In the genomic region with DNA sequence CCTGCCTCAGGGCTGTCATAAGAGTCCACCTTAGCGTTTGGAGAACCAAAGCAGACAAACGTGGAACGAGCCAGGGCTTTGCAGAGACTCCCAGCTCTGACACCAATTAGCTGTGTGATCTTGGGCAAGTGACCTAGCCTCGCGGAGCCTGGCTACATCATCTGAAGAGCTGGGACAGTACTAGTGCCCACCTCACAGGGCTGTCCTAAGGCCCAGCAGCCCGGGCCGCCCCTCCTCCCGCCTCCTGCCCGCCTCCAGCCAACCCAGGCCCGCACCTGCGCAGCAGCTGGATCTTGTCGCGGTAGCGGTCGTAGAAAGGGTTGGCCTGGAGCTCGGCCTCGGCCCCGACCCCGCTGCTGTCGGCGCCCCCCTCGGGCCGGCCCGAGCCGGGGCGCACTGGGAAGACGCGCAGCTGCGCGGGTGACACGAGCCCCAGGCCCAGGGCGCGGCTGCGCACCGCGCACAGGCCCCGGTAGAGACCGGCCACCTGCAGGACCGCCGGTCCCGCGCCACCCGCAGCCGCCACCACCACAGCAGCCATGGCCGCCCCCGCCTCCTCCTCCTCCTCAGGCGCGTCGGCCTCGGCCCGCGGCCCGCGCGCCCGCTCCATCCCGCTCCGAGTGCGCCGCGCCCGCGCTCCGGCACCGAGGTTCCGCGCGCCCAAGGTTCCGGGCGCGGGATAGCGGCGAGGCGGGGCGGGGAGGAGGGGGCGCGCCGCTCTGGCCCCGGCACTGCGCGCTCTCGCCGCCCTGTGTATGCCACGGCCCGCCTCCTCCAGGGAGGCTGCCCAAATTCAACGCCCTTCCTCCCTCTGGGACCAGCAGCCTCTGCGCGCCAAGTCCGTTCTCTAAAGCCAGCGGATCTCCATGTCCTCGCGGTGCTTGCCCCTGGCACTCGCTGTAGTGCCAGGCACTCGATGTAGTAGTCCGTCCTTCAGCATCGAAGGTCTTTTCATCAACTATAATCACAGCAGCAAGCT, we compare ENCODE assay signal across 8 cellular contexts. TPM values are rescaled to one million over a fixed set of nuclear protein-coding genes. Genes with fewer than 3 reads are reported as not detected.
A peak's percentile ranks its signal among the peaks of the same experiment; 100 is the strongest.
DNase-seq lines count a peak whose midpoint lies in the region; ATAC-seq and TF ChIP-seq lines count a peak whose summit lies in the region.

A gene with protein sequence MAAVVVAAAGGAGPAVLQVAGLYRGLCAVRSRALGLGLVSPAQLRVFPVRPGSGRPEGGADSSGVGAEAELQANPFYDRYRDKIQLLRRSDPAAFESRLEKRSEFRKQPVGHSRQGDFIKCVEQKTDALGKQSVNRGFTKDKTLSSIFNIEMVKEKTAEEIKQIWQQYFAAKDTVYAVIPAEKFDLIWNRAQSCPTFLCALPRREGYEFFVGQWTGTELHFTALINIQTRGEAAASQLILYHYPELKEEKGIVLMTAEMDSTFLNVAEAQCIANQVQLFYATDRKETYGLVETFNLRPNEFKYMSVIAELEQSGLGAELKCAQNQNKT (minus strand): TSS at position 583 of the 979 bp plus-strand sequence. CDS start 42 bp downstream, at position 541.

- peaks cover 15% of the 10 kb centered on the region for H3K4me1 ChIP-seq in rectal smooth muscle tissue (ENCODE audit: control insufficient read depth, insufficient read depth, low read length)

- intact Hi-C loops in T-helper 2 cell treated with Interferon-gamma antibody and Interleukin-4, amounts not matched to agents 100 ng/mL and 5 ng/mL, for 36 hours (cut with micrococcal nuclease), result loop anchor here (1.0 to 5.0 kb wide), 5 partner anchors 8 to 86 kb away; a partner anchor contains a TSS

- CTCF ChIA-PET in HEK293T (lab: Yijun Ruan, JAX), result no interaction called here

- H3K27ac ChIP-seq in rectal smooth muscle tissue (ENCODE audit: low read depth, low read length), result peak within 1 kb of the TSS; percentile 81

- no peaks in the 10 kb centered on the region for H3K27me3 ChIP-seq in rectal smooth muscle tissue (ENCODE audit: control insufficient read depth, insufficient read depth, low read length)

- H3K9ac ChIP-seq in rectal smooth muscle tissue (ENCODE audit: low read length), result peak within 1 kb of the TSS; percentile 66

- POLR2A ChIA-PET in HEK293T (lab: Yijun Ruan, JAX), result interaction anchor here (0.7 to 1.6 kb wide), 10 partner anchors 9 to 511 kb away, joined by 3 to 5 read pairs (median 4); a partner anchor contains a TSS

- H3K36me3 ChIP-seq in rectal smooth muscle tissue (ENCODE audit: control insufficient read depth, insufficient read depth, low read length), result peaks cover 5% of the 10 kb centered on the region

- no peak for ATAC-seq in GM18873 (IDR thresholded peaks at IDR 0.05; ENCODE audit: low FRiP score, unreplicated experiment)

- DNase-seq in HEK293T (ENCODE audit: extremely low spot score) (peak; percentile 89), NCI-H1092 (lab: John Stamatoyannopoulos, UW) (peak; percentile 62), anterior cingulate cortex (lab: John Stamatoyannopoulos, UW) (peak in 55 of 58 donors; percentile 10 to 87 (median 67)), hepatic stellate cell (ENCODE audit: low spot score) (peak; percentile 77)

- peak within 1 kb of the TSS; percentile 72 for H3K4me3 ChIP-seq in GM08714 (ENCODE audit: low read length)
- H3K4me3 ChIP-seq in rectal smooth muscle tissue (ENCODE audit: low read length), result peak within 1 kb of the TSS; percentile 88

TF ChIP-seq in HEK293T, 16 proteins besides CTCF, POLR2A, EP300 and RAD21:
- TF ChIP-seq BHLHE40 (IDR thresholded peaks at IDR 0.05; ENCODE audit: borderline replicate concordance) (no peak), ZNF384 (IDR thresholded peaks at IDR 0.05) (no peak), LEF1 (IDR thresholded peaks at IDR 0.05; ENCODE audit: borderline replicate concordance) (peak; percentile 80; the same call in 1 of the 2 replicates), SUZ12 (IDR thresholded peaks at IDR 0.05) (no peak), CTBP1 (IDR thresholded peaks at IDR 0.05; ENCODE audit: borderline replicate concordance) (no peak), FOXM1 (IDR thresholded peaks at IDR 0.05; ENCODE audit: borderline replicate concordance) (peak; percentile 78), ARNT (IDR thresholded peaks at IDR 0.05) (peak; percentile 81), L3MBTL2 (conservative IDR thresholded peaks at IDR 0.05) (peak; percentile 85)

RNA-seq across cellular contexts. Expression of the gene that starts here (rescaled TPM):
- total RNA-seq in T-helper 2 cell treated with Interferon-gamma antibody and Interleukin-4, amounts not matched to agents 100 ng/mL and 5 ng/mL, for 36 hours, result 50.7 and 52.0 TPM in 2 replicates
